22 cellular contexts compared by ENCODE assay signal in genomic region chr10:85959239-85959638, GRCh38.
"Had no signal": no experiment of that assay in that cellular context is flagged by ENCODE, and none has a peak within 500 bp of the region (broad histone marks: within the 10 kb centered on the region; RNA-seq: fewer than 3 reads in every experiment).

No MANE protein-coding gene starts in this region.

- H3K27ac Mint-ChIP-seq: dendritic cell treated with granulocyte-macrophage colony-stimulating factor and Interleukin-4, amounts not matched to agents 40 ng/mL and 50 ng/mL, for 4 days; effector memory CD8-positive, alpha-beta T cell; endodermal cell; mesothelial cell of epicardium; naive B cell had no signal

- H3K27ac ChIP-seq: colonic mucosa, esophagus squamous epithelium, gastrocnemius medialis, heart right ventricle, left lung, lower lobe of right lung had no signal

- H3K4me3 ChIP-seq: colonic mucosa, esophagus squamous epithelium, gastrocnemius medialis, heart right ventricle, left lung, lower lobe of right lung, mucosa of descending colon had no signal

- H3K9me3 ChIP-seq: colonic mucosa, gastrocnemius medialis, lower lobe of right lung had no signal

- H3K27me3 ChIP-seq: colonic mucosa, esophagus squamous epithelium, gastrocnemius medialis, heart right ventricle, left lung had no signal

- H3K27me3 Mint-ChIP-seq: dendritic cell treated with granulocyte-macrophage colony-stimulating factor and Interleukin-4, amounts not matched to agents 40 ng/mL and 50 ng/mL, for 4 days had no signal

- H3K36me3 Mint-ChIP-seq: mesothelial cell of epicardium had no signal

- H3K4me1 Mint-ChIP-seq: mesothelial cell of epicardium, naive B cell had no signal

- DNase-seq: colonic mucosa; cortex of kidney; effector CD8-positive, alpha-beta T cell; effector memory CD8-positive, alpha-beta T cell; endodermal cell; esophagus squamous epithelium; foreskin fibroblast; foreskin melanocyte; gastrocnemius medialis; glutamatergic neuron; head of caudate nucleus; heart right ventricle; hippocampal formation; left cardiac atrium; left lung; left ventricle myocardium superior; lower lobe of right lung; mesenchymal stem cell; mucosa of descending colon; naive B cell had no signal

- H3K4me3 Mint-ChIP-seq: dendritic cell treated with granulocyte-macrophage colony-stimulating factor and Interleukin-4, amounts not matched to agents 40 ng/mL and 50 ng/mL, for 4 days; effector memory CD8-positive, alpha-beta T cell; endodermal cell; mesothelial cell of epicardium had no signal

- H3K36me3 ChIP-seq: colonic mucosa, esophagus squamous epithelium, gastrocnemius medialis, heart right ventricle, left lung, lower lobe of right lung had no signal

- H3K4me1 ChIP-seq: colonic mucosa, esophagus squamous epithelium, gastrocnemius medialis, heart right ventricle, left lung, lower lobe of right lung had no signal
